Comparison of ENCODE assay signal across 3 cellular contexts in the genomic region with DNA sequence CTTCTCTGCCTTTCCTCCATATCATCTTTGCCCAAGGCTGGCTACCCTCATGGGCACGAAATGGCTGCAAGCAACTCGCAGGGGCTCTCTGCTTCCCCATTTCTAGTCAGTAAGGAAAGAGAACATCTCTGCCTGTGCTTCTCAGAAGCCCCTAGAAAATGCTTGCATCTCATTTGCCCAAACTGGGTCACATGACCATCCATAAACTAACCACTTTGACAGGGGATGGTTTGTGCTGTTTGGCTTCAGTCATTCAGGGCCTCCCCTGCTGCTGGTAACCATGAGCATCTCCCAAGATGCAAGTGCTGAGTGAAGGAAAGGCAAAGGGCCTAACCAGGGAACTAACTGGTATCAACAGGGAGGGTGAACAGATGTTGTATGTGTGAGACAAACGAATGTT.
TF ChIP-seq lines count a peak whose summit lies in the region.

No MANE protein-coding gene starts in this region.

TF ChIP-seq in GM23338, 12 proteins besides CTCF, POLR2A, EP300 and RAD21 (continued from another document):
- TF ChIP-seq POLR2AphosphoS5 (IDR thresholded peaks at IDR 0.05; ENCODE audit: low read depth) (no peak), EZH2phosphoT487 (IDR thresholded peaks at IDR 0.05; ENCODE audit: unreplicated experiment) (no peak), JUNB (IDR thresholded peaks at IDR 0.05; ENCODE audit: unreplicated experiment) (no peak), NANOG (IDR thresholded peaks at IDR 0.05; ENCODE audit: borderline replicate concordance) (no peak), CREB1 (CRISPR knock-in tag; IDR thresholded peaks at IDR 0.05; ENCODE audit: low read depth) (no peak)
- TF ChIP-seq, protein P1, sequence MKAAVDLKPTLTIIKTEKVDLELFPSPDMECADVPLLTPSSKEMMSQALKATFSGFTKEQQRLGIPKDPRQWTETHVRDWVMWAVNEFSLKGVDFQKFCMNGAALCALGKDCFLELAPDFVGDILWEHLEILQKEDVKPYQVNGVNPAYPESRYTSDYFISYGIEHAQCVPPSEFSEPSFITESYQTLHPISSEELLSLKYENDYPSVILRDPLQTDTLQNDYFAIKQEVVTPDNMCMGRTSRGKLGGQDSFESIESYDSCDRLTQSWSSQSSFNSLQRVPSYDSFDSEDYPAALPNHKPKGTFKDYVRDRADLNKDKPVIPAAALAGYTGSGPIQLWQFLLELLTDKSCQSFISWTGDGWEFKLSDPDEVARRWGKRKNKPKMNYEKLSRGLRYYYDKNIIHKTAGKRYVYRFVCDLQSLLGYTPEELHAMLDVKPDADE (IDR thresholded peaks at IDR 0.05): no peak
- TF ChIP-seq, protein P2, sequence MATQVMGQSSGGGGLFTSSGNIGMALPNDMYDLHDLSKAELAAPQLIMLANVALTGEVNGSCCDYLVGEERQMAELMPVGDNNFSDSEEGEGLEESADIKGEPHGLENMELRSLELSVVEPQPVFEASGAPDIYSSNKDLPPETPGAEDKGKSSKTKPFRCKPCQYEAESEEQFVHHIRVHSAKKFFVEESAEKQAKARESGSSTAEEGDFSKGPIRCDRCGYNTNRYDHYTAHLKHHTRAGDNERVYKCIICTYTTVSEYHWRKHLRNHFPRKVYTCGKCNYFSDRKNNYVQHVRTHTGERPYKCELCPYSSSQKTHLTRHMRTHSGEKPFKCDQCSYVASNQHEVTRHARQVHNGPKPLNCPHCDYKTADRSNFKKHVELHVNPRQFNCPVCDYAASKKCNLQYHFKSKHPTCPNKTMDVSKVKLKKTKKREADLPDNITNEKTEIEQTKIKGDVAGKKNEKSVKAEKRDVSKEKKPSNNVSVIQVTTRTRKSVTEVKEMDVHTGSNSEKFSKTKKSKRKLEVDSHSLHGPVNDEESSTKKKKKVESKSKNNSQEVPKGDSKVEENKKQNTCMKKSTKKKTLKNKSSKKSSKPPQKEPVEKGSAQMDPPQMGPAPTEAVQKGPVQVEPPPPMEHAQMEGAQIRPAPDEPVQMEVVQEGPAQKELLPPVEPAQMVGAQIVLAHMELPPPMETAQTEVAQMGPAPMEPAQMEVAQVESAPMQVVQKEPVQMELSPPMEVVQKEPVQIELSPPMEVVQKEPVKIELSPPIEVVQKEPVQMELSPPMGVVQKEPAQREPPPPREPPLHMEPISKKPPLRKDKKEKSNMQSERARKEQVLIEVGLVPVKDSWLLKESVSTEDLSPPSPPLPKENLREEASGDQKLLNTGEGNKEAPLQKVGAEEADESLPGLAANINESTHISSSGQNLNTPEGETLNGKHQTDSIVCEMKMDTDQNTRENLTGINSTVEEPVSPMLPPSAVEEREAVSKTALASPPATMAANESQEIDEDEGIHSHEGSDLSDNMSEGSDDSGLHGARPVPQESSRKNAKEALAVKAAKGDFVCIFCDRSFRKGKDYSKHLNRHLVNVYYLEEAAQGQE (IDR thresholded peaks at IDR 0.05; ENCODE audit: unreplicated experiment): no peak

TF ChIP-seq in WTC11, 78 proteins besides CTCF, POLR2A, EP300 and RAD21:
- TF ChIP-seq, protein P3, sequence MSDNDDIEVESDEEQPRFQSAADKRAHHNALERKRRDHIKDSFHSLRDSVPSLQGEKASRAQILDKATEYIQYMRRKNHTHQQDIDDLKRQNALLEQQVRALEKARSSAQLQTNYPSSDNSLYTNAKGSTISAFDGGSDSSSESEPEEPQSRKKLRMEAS (CRISPR knock-in tag; IDR thresholded peaks at IDR 0.05): no peak
- TF ChIP-seq, protein P4, sequence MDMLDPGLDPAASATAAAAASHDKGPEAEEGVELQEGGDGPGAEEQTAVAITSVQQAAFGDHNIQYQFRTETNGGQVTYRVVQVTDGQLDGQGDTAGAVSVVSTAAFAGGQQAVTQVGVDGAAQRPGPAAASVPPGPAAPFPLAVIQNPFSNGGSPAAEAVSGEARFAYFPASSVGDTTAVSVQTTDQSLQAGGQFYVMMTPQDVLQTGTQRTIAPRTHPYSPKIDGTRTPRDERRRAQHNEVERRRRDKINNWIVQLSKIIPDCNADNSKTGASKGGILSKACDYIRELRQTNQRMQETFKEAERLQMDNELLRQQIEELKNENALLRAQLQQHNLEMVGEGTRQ (CRISPR knock-in tag; IDR thresholded peaks at IDR 0.05): peak; percentile 65
TF ChIP-seq in WTC11: peak in this region for 1.

TF ChIP-seq in H1, 55 proteins besides CTCF, POLR2A, EP300 and RAD21 (continued from another document):
- TF ChIP-seq, protein P4 (IDR thresholded peaks at IDR 0.05; ENCODE audit: low read length): peak; percentile 27; the same call in 1 of the 2 replicates
- TF ChIP-seq SP4 (IDR thresholded peaks at IDR 0.05; ENCODE audit: low read length): no peak
